1 cellular context compared by ENCODE assay signal in the genomic region with DNA sequence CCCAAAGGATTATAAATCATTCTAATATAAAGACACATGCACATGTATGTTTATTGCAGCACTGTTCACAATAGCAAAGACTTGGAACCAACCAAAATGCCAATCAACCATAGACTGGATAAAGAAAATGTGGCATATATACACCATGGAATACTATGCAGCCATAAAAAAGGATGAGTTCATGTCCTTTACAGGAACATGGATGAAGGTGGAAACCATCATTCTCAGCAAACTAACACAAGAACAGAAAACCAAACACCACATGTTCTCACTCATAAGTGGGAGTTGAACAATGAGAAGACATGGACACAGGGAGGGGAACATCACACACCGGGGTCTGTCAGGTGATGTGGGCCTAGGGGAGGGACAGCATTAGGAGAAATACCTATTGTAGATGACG.
TF ChIP-seq lines count a peak whose summit lies in the region.
"Not testable (repeated sequence)": the region's sequence is repeated elsewhere in the genome, so short reads cannot be mapped to it uniquely, and the experiment has no call there.

No MANE protein-coding gene starts in this region.

- H3K4me3 ChIP-seq in HEK293 (ENCODE audit: low read depth, low read length), result not testable (repeated sequence)

- not testable (repeated sequence) for H3K4me1 ChIP-seq in HEK293 (ENCODE audit: control insufficient read depth, insufficient read depth, low read length)

- not testable (repeated sequence) for H3K27ac ChIP-seq in HEK293 (ENCODE audit: extremely low read depth, low read depth, low read length)

- POLR2A ChIA-PET in HEK293 (lab: Yijun Ruan, JAX), result not testable (repeated sequence)

- CTCF ChIA-PET in HEK293 (lab: Yijun Ruan, JAX), result interaction anchor here (1.2 kb wide), 1 partner anchor 23 kb away, joined by 4 read pairs; the partner anchor contains the start of gene IL1RAPL2

- not testable (repeated sequence) for TF ChIP-seq CTCF in HEK293 (tag by site-specific recombination; IDR thresholded peaks at IDR 0.05)

- H3K9me3 ChIP-seq in HEK293 (ENCODE audit: control insufficient read depth, insufficient read depth, low read depth, low read length), result not testable (repeated sequence)

- not testable (repeated sequence) for H3K36me3 ChIP-seq in HEK293 (ENCODE audit: control insufficient read depth in 2 of 2, insufficient read depth in 1 of 2, low read length in 2 of 2)

TF ChIP-seq in HEK293, 187 proteins besides CTCF, POLR2A, EP300 and RAD21:
- 0 out of 2 replicates have a peak, but pooled peaks have one; percentile 66 for TF ChIP-seq ZNF280D (tag by site-specific recombination; IDR thresholded peaks at IDR 0.05)
- TF ChIP-seq ZNF146 (tag by site-specific recombination; IDR thresholded peaks at IDR 0.05), result peak; percentile 68
